Comparison of ENCODE assay signal across 16 cellular contexts in the genomic region with DNA sequence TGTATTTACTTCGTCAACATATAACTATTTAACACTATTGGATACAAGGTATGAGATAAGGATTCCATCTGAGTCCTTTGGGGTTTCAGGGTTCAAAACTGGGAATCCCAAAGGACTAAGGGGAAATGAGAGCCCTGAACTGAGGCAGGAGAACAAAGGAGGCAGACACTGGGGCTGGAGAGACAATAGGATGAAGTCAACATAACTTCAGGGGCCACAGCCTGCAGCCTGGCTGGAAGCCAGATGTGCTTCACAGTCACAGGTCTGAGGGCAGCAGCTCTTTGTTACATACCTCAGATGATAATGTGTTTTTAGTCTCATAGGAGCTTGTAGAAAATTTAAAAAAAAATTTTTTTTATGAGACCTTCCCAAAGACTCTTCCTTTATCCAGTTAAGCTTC.
DNase-seq lines count a peak whose midpoint lies in the region; ATAC-seq and TF ChIP-seq lines count a peak whose summit lies in the region.
"Had no signal": no experiment of that assay in that cellular context is flagged by ENCODE, and none has a peak within 500 bp of the region (broad histone marks: within the 10 kb centered on the region; RNA-seq: fewer than 3 reads in every experiment).

No MANE protein-coding gene starts in this region.

- no peak for TF ChIP-seq CTCF in fibroblast of pulmonary artery (IDR thresholded peaks at IDR 0.05; ENCODE audit: low read length, missing control alignments)

- H3K9me3 Mint-ChIP-seq in CD4-positive, CD25-positive, alpha-beta regulatory T cell = peaks cover 0 to 2% (median 0%) of the 10 kb centered on the region in 7 donors
- H3K9me3 Mint-ChIP-seq: central memory CD8-positive, alpha-beta T cell had no signal

- ATAC-seq in CD4-positive, CD25-positive, alpha-beta regulatory T cell (ENCODE audit: low read depth in 2 of 2) = no peak

- no peaks in the 10 kb centered on the region for H3K4me1 ChIP-seq in CD4-positive, CD25-positive, alpha-beta regulatory T cell (ENCODE audit: control insufficient read depth, insufficient read depth, low read length, poor library complexity, severe bottlenecking)
- H3K4me1 ChIP-seq: upper lobe of left lung had no signal

- peak overlapping the region in 2 of 3 donors; percentile 53 to 76 for H3K27ac Mint-ChIP-seq in CD4-positive, CD25-positive, alpha-beta regulatory T cell

- H3K4me3 Mint-ChIP-seq in CD4-positive, CD25-positive, alpha-beta regulatory T cell = no peak overlapping the region
- H3K4me3 Mint-ChIP-seq: central memory CD8-positive, alpha-beta T cell had no signal

- no peak overlapping the region for H3K27ac ChIP-seq in CD4-positive, CD25-positive, alpha-beta regulatory T cell (ENCODE audit: insufficient read depth, low read length, poor library complexity, severe bottlenecking)
- H3K27ac ChIP-seq: upper lobe of left lung had no signal

- H3K36me3 ChIP-seq in CD4-positive, CD25-positive, alpha-beta regulatory T cell (ENCODE audit: control insufficient read depth, insufficient read depth, low read length) = peaks cover 18% of the 10 kb centered on the region
- no peaks in the 10 kb centered on the region for H3K36me3 ChIP-seq in H7 (replicated peaks; ENCODE audit: control insufficient read depth, insufficient read depth, low read length)
- H3K36me3 ChIP-seq: HAP-1 had no signal

- no peak for DNase-seq in CD4-positive, CD25-positive, alpha-beta regulatory T cell
- DNase-seq in H7 (peak; percentile 39), NCI-H774 (lab: John Stamatoyannopoulos, UW) (peak; percentile 22), fibroblast of pulmonary artery (ENCODE audit: low read depth) (peak; percentile 73), SIG-M5 treated with dmso at 0.1 percent for 504 hours (lab: John Stamatoyannopoulos, UW; ENCODE audit: unreplicated experiment) (no peak), NCI-H2227 (lab: John Stamatoyannopoulos, UW; ENCODE audit: unreplicated experiment) (no peak), dedifferentiated amniotic fluid mesenchymal stem cell (ENCODE audit: extremely low spot score) (no peak), NCI-H1048 (lab: John Stamatoyannopoulos, UW) (no peak)
- DNase-seq: activated CD4-positive, alpha-beta T cell treated with anti-CD3 and anti-CD28 coated beads, Interleukin-2, amount 50 U/mL, for 48 hours; activated T-cell treated with anti-CD3 and anti-CD28 coated beads, Interleukin-2, amount 50 U/mL, for 48 hours; AML-193; DMS 273 treated with DMSO at 0.1 percent for 48 hours; stimulated activated naive CD4-positive, alpha-beta T cell; upper lobe of left lung had no signal

- peaks cover 22% of the 10 kb centered on the region for H3K36me3 Mint-ChIP-seq in CD4-positive, CD25-positive, alpha-beta regulatory T cell

- H3K27me3 Mint-ChIP-seq in CD4-positive, CD25-positive, alpha-beta regulatory T cell = no peaks in the 10 kb centered on the region
- H3K27me3 Mint-ChIP-seq: central memory CD8-positive, alpha-beta T cell had no signal

- no peaks in the 10 kb centered on the region for H3K27me3 ChIP-seq in CD4-positive, CD25-positive, alpha-beta regulatory T cell (ENCODE audit: control insufficient read depth, insufficient read depth, low read length)
- no peaks in the 10 kb centered on the region for H3K27me3 ChIP-seq in H7 (ENCODE audit: control insufficient read depth, insufficient read depth, low read length)
- H3K27me3 ChIP-seq: upper lobe of left lung had no signal

- H3K9me3 ChIP-seq in CD4-positive, CD25-positive, alpha-beta regulatory T cell (ENCODE audit: control insufficient read depth in 2 of 2, low read length in 2 of 2) = no peaks in the 10 kb centered on the region
- H3K9me3 ChIP-seq: HAP-1, upper lobe of left lung had no signal

- H3K4me1 Mint-ChIP-seq in CD4-positive, CD25-positive, alpha-beta regulatory T cell = peaks cover 11 to 15% (median 12%) of the 10 kb centered on the region in 4 donors

- H3K4me3 ChIP-seq in CD4-positive, CD25-positive, alpha-beta regulatory T cell (ENCODE audit: low read depth, low read length) = no peak overlapping the region
- H3K4me3 ChIP-seq in H7 (ENCODE audit: insufficient read depth, low read depth, low read length) (no peak overlapping the region), fibroblast of pulmonary artery (replicated peaks; ENCODE audit: low read depth, low read length) (no peak overlapping the region)
- H3K4me3 ChIP-seq: HAP-1, upper lobe of left lung had no signal

Comparison
In these comparisons a context has a peak if more than half of its experiments do, and no peak if none do; other contexts are left out.
1. DNase-seq: peak in H7 (single experiment), NCI-H774 (single experiment) and fibroblast of pulmonary artery (single experiment); none in CD4-positive, CD25-positive, alpha-beta regulatory T cell (0 of 3), SIG-M5 treated with dmso at 0.1 percent for 504 hours (single experiment), NCI-H2227 (single experiment), dedifferentiated amniotic fluid mesenchymal stem cell (single experiment) and NCI-H1048 (single experiment).